ENCODE assay signal across 20 cellular contexts in genomic region chr2:100241236-100241635, GRCh38.
DNase-seq lines count a peak whose midpoint lies in the region; ATAC-seq and TF ChIP-seq lines count a peak whose summit lies in the region.
"Had no signal": no experiment of that assay in that cellular context is flagged by ENCODE, and none has a peak within 500 bp of the region (broad histone marks: within the 10 kb centered on the region; RNA-seq: fewer than 3 reads in every experiment).

No MANE protein-coding gene starts in this region.

- no peaks in the 10 kb centered on the region for H3K36me3 ChIP-seq in heart right ventricle
- no peaks in the 10 kb centered on the region for H3K36me3 ChIP-seq in esophagus squamous epithelium

- ATAC-seq in heart right ventricle: no peak
- no peak for ATAC-seq in stimulated activated memory B cell treated with anti-CD40 and anti-IgM and Interleukin-4, amounts not matched to agents 10 μg/mL and 1 μg/mL and 100 μg/mL, for 72 hours
- no peak for ATAC-seq in GM19467 (IDR thresholded peaks at IDR 0.05; ENCODE audit: unreplicated experiment)
- ATAC-seq: A549 had no signal

- peaks cover 0 to 12% (median 5%) of the 10 kb centered on the region in 9 donors for H3K4me1 ChIP-seq in heart right ventricle
- H3K4me1 ChIP-seq in esophagus squamous epithelium: peaks cover 0 to 5% (median 0%) of the 10 kb centered on the region in 3 donors
- H3K4me1 ChIP-seq: A549 had no signal

- peak overlapping the region; percentile 10 for H3K27ac Mint-ChIP-seq in neural crest cell (ENCODE audit: unreplicated experiment)
- peak overlapping the region; percentile 8 for H3K27ac Mint-ChIP-seq in stimulated activated memory B cell treated with anti-CD40 and anti-IgM and Interleukin-4, amounts not matched to agents 10 μg/mL and 1 μg/mL and 100 μg/mL, for 72 hours
- H3K27ac Mint-ChIP-seq: CD4-positive, alpha-beta memory T cell had no signal

- H3K4me1 Mint-ChIP-seq in neural crest cell: peaks cover 25% of the 10 kb centered on the region
- peaks cover 46% of the 10 kb centered on the region for H3K4me1 Mint-ChIP-seq in stimulated activated memory B cell treated with anti-CD40 and anti-IgM and Interleukin-4, amounts not matched to agents 10 μg/mL and 1 μg/mL and 100 μg/mL, for 72 hours

- intact Hi-C loops in cardiac septum (cut with DNase I): loop anchor here (5.0 kb wide), 2 partner anchors 54 to 424 kb away; no protein-coding TSS in a partner anchor
- intact Hi-C loops in heart right ventricle (cut with DNase I): loop anchor here (2.0 to 10.0 kb wide), 14 partner anchors 64 to 684 kb away; no protein-coding TSS in a partner anchor
- intact Hi-C loops in esophagus squamous epithelium (cut with DNase I): loop anchor here (5.0 kb wide), 1 partner anchor 684 kb away; no protein-coding TSS in a partner anchor

- H3K27ac ChIP-seq in heart right ventricle (no peak overlapping the region), esophagus squamous epithelium (no peak overlapping the region)
- H3K27ac ChIP-seq: A549, GM23248 had no signal

- no peaks in the 10 kb centered on the region for H3K9me3 Mint-ChIP-seq in neural crest cell
- peaks cover 1% of the 10 kb centered on the region for H3K9me3 Mint-ChIP-seq in stimulated activated memory B cell treated with anti-CD40 and anti-IgM and Interleukin-4, amounts not matched to agents 10 μg/mL and 1 μg/mL and 100 μg/mL, for 72 hours

- no peaks in the 10 kb centered on the region for H3K9me3 ChIP-seq in heart right ventricle
- no peaks in the 10 kb centered on the region for H3K9me3 ChIP-seq in esophagus squamous epithelium
- H3K9me3 ChIP-seq: A549 had no signal

- peaks cover 4% of the 10 kb centered on the region for H3K27me3 Mint-ChIP-seq in neural crest cell (ENCODE audit: low read depth)
- H3K27me3 Mint-ChIP-seq in stimulated activated memory B cell treated with anti-CD40 and anti-IgM and Interleukin-4, amounts not matched to agents 10 μg/mL and 1 μg/mL and 100 μg/mL, for 72 hours: peaks cover 12% of the 10 kb centered on the region

- no peak for TF ChIP-seq POLR2A in esophagus squamous epithelium (IDR thresholded peaks at IDR 0.05)

- TF ChIP-seq CTCF in heart right ventricle (IDR thresholded peaks at IDR 0.05) (no peak), neural crest cell (conservative IDR thresholded peaks at IDR 0.05) (no peak), esophagus squamous epithelium (IDR thresholded peaks at IDR 0.05) (no peak)

- DNase-seq in cardiac septum (ENCODE audit: low spot score): peak; percentile 39
- no peak for DNase-seq in heart right ventricle
- DNase-seq in islet precursor cell: peak; percentile 29
- DNase-seq in neural crest cell (ENCODE audit: low read depth, low spot score): no peak
- no peak for DNase-seq in esophagus squamous epithelium (lab: John Stamatoyannopoulos, UW)
- no peak for DNase-seq in dedifferentiated amniotic fluid mesenchymal stem cell (ENCODE audit: extremely low spot score)
- DNase-seq: 8988T; ACHN; AML-193; C1 segment of cervical spinal cord; Calu3; CD4-positive, alpha-beta memory T cell; COR-L47; DND-41; GM23248; H7; HCEC 1CT had no signal

- no peak overlapping the region for H3K4me3 Mint-ChIP-seq in neural crest cell
- no peak overlapping the region for H3K4me3 Mint-ChIP-seq in stimulated activated memory B cell treated with anti-CD40 and anti-IgM and Interleukin-4, amounts not matched to agents 10 μg/mL and 1 μg/mL and 100 μg/mL, for 72 hours
- H3K4me3 Mint-ChIP-seq: CD4-positive, alpha-beta memory T cell had no signal

- H3K4me3 ChIP-seq in heart right ventricle (no peak overlapping the region), esophagus squamous epithelium (no peak overlapping the region)
- H3K4me3 ChIP-seq: A549, GM23248 had no signal

- H3K27me3 ChIP-seq in heart right ventricle (no peaks in the 10 kb centered on the region), esophagus squamous epithelium (peaks cover 0 to 8% (median 0%) of the 10 kb centered on the region in 4 donors)

- WGBS in heart right ventricle, 2 donors: 92 to 96% methylated on average over 6 of the region's 6 CpGs
- WGBS in esophagus squamous epithelium, 2 donors: 69 to 72% methylated on average over 3 to 4 of the region's 6 CpGs

- H3K36me3 Mint-ChIP-seq in neural crest cell (ENCODE audit: low read depth): no peaks in the 10 kb centered on the region
- no peaks in the 10 kb centered on the region for H3K36me3 Mint-ChIP-seq in stimulated activated memory B cell treated with anti-CD40 and anti-IgM and Interleukin-4, amounts not matched to agents 10 μg/mL and 1 μg/mL and 100 μg/mL, for 72 hours
- H3K36me3 Mint-ChIP-seq: CD4-positive, alpha-beta memory T cell had no signal

Comparison
In these comparisons a context has a peak if more than half of its experiments do, and no peak if none do; other contexts are left out.
1. DNase-seq: peak in cardiac septum (single experiment) and islet precursor cell (single experiment); none in heart right ventricle (0 of 2), neural crest cell (single experiment), esophagus squamous epithelium (single experiment) and dedifferentiated amniotic fluid mesenchymal stem cell (single experiment).